Comparison of ENCODE assay signal across 16 cellular contexts in the genomic region with DNA sequence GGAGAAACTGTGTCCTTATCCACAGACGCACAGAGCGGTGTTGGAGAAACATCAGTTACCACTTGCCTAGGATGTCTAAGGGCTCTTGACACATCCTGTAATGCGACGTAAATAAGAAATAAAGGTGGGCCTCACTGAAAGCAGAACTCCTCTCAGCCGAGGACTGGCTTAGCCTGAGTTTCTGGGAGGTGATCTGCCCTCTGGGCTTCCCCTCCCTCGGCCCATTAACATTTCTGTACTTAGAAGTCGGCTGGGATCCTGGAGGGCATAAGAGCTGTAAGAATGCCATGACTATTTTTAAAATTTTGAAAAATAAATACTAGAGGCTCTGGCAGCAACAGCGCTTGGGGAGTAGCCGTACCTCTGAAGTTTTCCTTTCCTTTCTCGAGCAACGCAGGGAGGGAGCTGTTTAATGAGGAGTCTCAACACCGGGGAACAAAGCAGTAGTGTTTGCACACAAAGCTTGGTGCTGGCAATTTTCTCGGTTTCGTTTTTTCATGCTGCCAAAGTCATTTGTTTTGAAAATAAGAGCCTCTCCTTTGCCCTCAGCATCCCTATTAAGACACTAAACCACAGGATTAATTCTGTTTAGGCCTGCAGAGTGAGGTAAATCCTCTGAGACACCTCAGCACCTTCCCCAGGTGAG.
DNase-seq lines count a peak whose midpoint lies in the region; ATAC-seq and TF ChIP-seq lines count a peak whose summit lies in the region.
"Had no signal": no experiment of that assay in that cellular context is flagged by ENCODE, and none has a peak within 500 bp of the region (broad histone marks: within the 10 kb centered on the region; RNA-seq: fewer than 3 reads in every experiment).

No MANE protein-coding gene starts in this region.

- H3K9me3 Mint-ChIP-seq in immature natural killer cell = no peaks in the 10 kb centered on the region
- no peaks in the 10 kb centered on the region for H3K9me3 Mint-ChIP-seq in CD14-positive monocyte
- H3K9me3 Mint-ChIP-seq: activated CD4-positive, alpha-beta T cell treated with anti-CD3 and anti-CD28 coated beads, Interleukin-2, amount 10 ng/mL, durations not matched to agents 7 days and 5 days; activated naive CD8-positive, alpha-beta T cell treated with anti-CD3 and anti-CD28 coated beads for 36 hours; activated T-cell treated with anti-CD3 and anti-CD28 coated beads, Interleukin-2, amount 50 U/mL, for 4 hours; stimulated activated memory B cell treated with anti-CD40 and anti-IgM and Interleukin-4, amounts not matched to agents 10 μg/mL and 1 μg/mL and 100 μg/mL, for 72 hours had no signal

- TF ChIP-seq CTCF in CD14-positive monocyte (IDR thresholded peaks at IDR 0.05) = no peak

- H3K4me1 ChIP-seq in right cardiac atrium (ENCODE audit: control insufficient read depth, insufficient read depth, low read length) = no peaks in the 10 kb centered on the region

- H3K9me3 ChIP-seq in right cardiac atrium (ENCODE audit: control insufficient read depth, low read length) = no peaks in the 10 kb centered on the region

- H3K4me1 Mint-ChIP-seq in immature natural killer cell (no peaks in the 10 kb centered on the region), CD14-positive monocyte (peaks cover 9% of the 10 kb centered on the region)
- H3K4me1 Mint-ChIP-seq: activated naive CD8-positive, alpha-beta T cell treated with anti-CD3 and anti-CD28 coated beads for 36 hours; stimulated activated memory B cell treated with anti-CD40 and anti-IgM and Interleukin-4, amounts not matched to agents 10 μg/mL and 1 μg/mL and 100 μg/mL, for 72 hours had no signal

- WGBS in right cardiac atrium = 85% methylated on average over 14 of the region's 14 CpGs

- no peak overlapping the region for H3K27ac ChIP-seq in right cardiac atrium (ENCODE audit: low read length)

- H3K4me3 Mint-ChIP-seq in immature natural killer cell = no peak overlapping the region
- no peak overlapping the region for H3K4me3 Mint-ChIP-seq in CD14-positive monocyte
- H3K4me3 Mint-ChIP-seq: activated CD4-positive, alpha-beta T cell treated with anti-CD3 and anti-CD28 coated beads, Interleukin-2, amount 10 ng/mL, durations not matched to agents 7 days and 5 days; activated naive CD8-positive, alpha-beta T cell treated with anti-CD3 and anti-CD28 coated beads for 36 hours; activated T-cell treated with anti-CD3 and anti-CD28 coated beads, Interleukin-2, amount 50 U/mL, for 4 hours; stimulated activated memory B cell treated with anti-CD40 and anti-IgM and Interleukin-4, amounts not matched to agents 10 μg/mL and 1 μg/mL and 100 μg/mL, for 72 hours had no signal

- H3K36me3 Mint-ChIP-seq in immature natural killer cell (no peaks in the 10 kb centered on the region), CD14-positive monocyte (no peaks in the 10 kb centered on the region)
- H3K36me3 Mint-ChIP-seq: activated naive CD8-positive, alpha-beta T cell treated with anti-CD3 and anti-CD28 coated beads for 36 hours; stimulated activated memory B cell treated with anti-CD40 and anti-IgM and Interleukin-4, amounts not matched to agents 10 μg/mL and 1 μg/mL and 100 μg/mL, for 72 hours had no signal

- intact Hi-C loops in left ventricle myocardium superior (cut with micrococcal nuclease) (no loop called here), right cardiac atrium (cut with DNase I) (loop anchor here in 2 of 4 donors (10.0 kb wide), 2 partner anchors 174 to 184 kb away; no protein-coding TSS in a partner anchor), CD14-positive monocyte (cut with micrococcal nuclease) (no loop called here)

- no peak overlapping the region for H3K27ac Mint-ChIP-seq in immature natural killer cell
- no peak overlapping the region for H3K27ac Mint-ChIP-seq in CD14-positive monocyte
- H3K27ac Mint-ChIP-seq: activated CD4-positive, alpha-beta T cell treated with anti-CD3 and anti-CD28 coated beads, Interleukin-2, amount 10 ng/mL, durations not matched to agents 7 days and 5 days; activated naive CD8-positive, alpha-beta T cell treated with anti-CD3 and anti-CD28 coated beads for 36 hours; stimulated activated memory B cell treated with anti-CD40 and anti-IgM and Interleukin-4, amounts not matched to agents 10 μg/mL and 1 μg/mL and 100 μg/mL, for 72 hours had no signal

- H3K27me3 ChIP-seq in right cardiac atrium (ENCODE audit: control insufficient read depth, insufficient read depth) = no peaks in the 10 kb centered on the region

- H3K4me3 ChIP-seq in right cardiac atrium (ENCODE audit: low read length) = no peak overlapping the region

- DNase-seq in left ventricle myocardium superior (no peak), right cardiac atrium (no peak), midbrain (lab: John Stamatoyannopoulos, UW) (peak; percentile 57), immature natural killer cell (no peak), KG1 (lab: John Stamatoyannopoulos, UW) (no peak), SKM-1 treated with dmso at 0.1 percent for 144 hours (lab: John Stamatoyannopoulos, UW; ENCODE audit: unreplicated experiment) (no peak), CD14-positive monocyte (ENCODE audit: low spot score) (no peak)
- DNase-seq: activated CD4-positive, alpha-beta T cell treated with anti-CD3 and anti-CD28 coated beads, Interleukin-2, amount 10 ng/mL, durations not matched to agents 7 days and 5 days; activated naive CD8-positive, alpha-beta T cell treated with anti-CD3 and anti-CD28 coated beads for 36 hours; activated T-cell treated with anti-CD3 and anti-CD28 coated beads, Interleukin-2, amount 50 U/mL, for 4 hours; glutamatergic neuron; kidney glomerular epithelial cell; SIG-M5 had no signal

- H3K27me3 Mint-ChIP-seq in immature natural killer cell (ENCODE audit: low read depth in 3 of 3) (peaks cover 0 to 2% (median 0%) of the 10 kb centered on the region in 3 donors), CD14-positive monocyte (ENCODE audit: low read depth in 3 of 3) (peaks cover 0 to 5% (median 0%) of the 10 kb centered on the region in 3 donors)
- H3K27me3 Mint-ChIP-seq: activated CD4-positive, alpha-beta T cell treated with anti-CD3 and anti-CD28 coated beads, Interleukin-2, amount 10 ng/mL, durations not matched to agents 7 days and 5 days; activated naive CD8-positive, alpha-beta T cell treated with anti-CD3 and anti-CD28 coated beads for 36 hours; stimulated activated memory B cell treated with anti-CD40 and anti-IgM and Interleukin-4, amounts not matched to agents 10 μg/mL and 1 μg/mL and 100 μg/mL, for 72 hours had no signal

- ATAC-seq in left ventricle myocardium superior (peak; percentile 27), right cardiac atrium (no peak), esophagus mucosa (peak; percentile 74)
- ATAC-seq: activated T-cell treated with anti-CD3 and anti-CD28 coated beads, Interleukin-2, amount 50 U/mL, for 4 hours; HepG2; stimulated activated memory B cell treated with anti-CD40 and anti-IgM and Interleukin-4, amounts not matched to agents 10 μg/mL and 1 μg/mL and 100 μg/mL, for 72 hours had no signal

Comparison
In these comparisons a context has a peak if more than half of its experiments do, and no peak if none do; other contexts are left out.
1. ATAC-seq: peak in left ventricle myocardium superior (single experiment) and esophagus mucosa (single experiment); none in right cardiac atrium (0 of 2).